1 cellular context compared by ENCODE assay signal in genomic region chr22:20020533-20021195, GRCh38.
TF ChIP-seq lines count a peak whose summit lies in the region.

TANGO2 (plus strand) TSS chr22:20021110; CDS start chr22:20036799, 15,689 bp downstream.

TF ChIP-seq in HepG2, 621 proteins besides CTCF, POLR2A, EP300 and RAD21 (continued from another document and continues in another):
- peak; percentile 78 for TF ChIP-seq NFYC (CRISPR knock-in tag; IDR thresholded peaks at IDR 0.05)
- peak; percentile 66 for TF ChIP-seq ZFX (CRISPR knock-in tag; IDR thresholded peaks at IDR 0.05; ENCODE audit: low read depth)
- TF ChIP-seq RXRB (CRISPR knock-in tag; IDR thresholded peaks at IDR 0.05; ENCODE audit: borderline replicate concordance) = no peak
- TF ChIP-seq SP1 (IDR thresholded peaks at IDR 0.05) = no peak
- peak; percentile 91 for TF ChIP-seq SP1 (CRISPR knock-in tag; IDR thresholded peaks at IDR 0.05)
- TF ChIP-seq MAZ (IDR thresholded peaks at IDR 0.05; ENCODE audit: borderline replicate concordance, low read depth, low read length) = no peak
- TF ChIP-seq MAZ (CRISPR knock-in tag; IDR thresholded peaks at IDR 0.05; ENCODE audit: low read depth) = peak; percentile 72
- TF ChIP-seq UBTF (CRISPR knock-in tag; IDR thresholded peaks at IDR 0.05) = peak; percentile 41; the same call in 1 of the 2 replicates
- TF ChIP-seq PBX2 (CRISPR knock-in tag; IDR thresholded peaks at IDR 0.05) = peak; percentile 83
- peak; percentile 70 for TF ChIP-seq SRSF1 (optimal IDR thresholded peaks at IDR 0.05; ENCODE audit: low read depth, low read length)
- TF ChIP-seq TEF (CRISPR knock-in tag; IDR thresholded peaks at IDR 0.05) = no peak
- TF ChIP-seq ZNF724P (CRISPR knock-in tag; IDR thresholded peaks at IDR 0.05; ENCODE audit: borderline replicate concordance) = no peak
- 0 out of 2 replicates have a peak, but pooled peaks have one; percentile 33 for TF ChIP-seq ZNF431 (CRISPR knock-in tag; IDR thresholded peaks at IDR 0.05; ENCODE audit: borderline replicate concordance, low read depth)
- peak; percentile 45 for TF ChIP-seq U2AF1 (optimal IDR thresholded peaks at IDR 0.05; ENCODE audit: low read depth, low read length)
- TF ChIP-seq KIAA2018 (CRISPR knock-in tag; IDR thresholded peaks at IDR 0.05; ENCODE audit: borderline replicate concordance) = no peak
- TF ChIP-seq TOPORS (CRISPR knock-in tag; IDR thresholded peaks at IDR 0.05) = 0 out of 2 replicates have a peak, but pooled peaks have one; percentile 43
- TF ChIP-seq NCOA1 (CRISPR knock-in tag; IDR thresholded peaks at IDR 0.05) = peak; percentile 31; the same call in 1 of the 2 replicates
- no peak for TF ChIP-seq HMG20B (CRISPR knock-in tag; conservative IDR thresholded peaks at IDR 0.05)
- 0 out of 2 replicates have a peak, but pooled peaks have one; percentile 8 for TF ChIP-seq HOXA3 (CRISPR knock-in tag; IDR thresholded peaks at IDR 0.05)
- TF ChIP-seq NFKBIZ (CRISPR knock-in tag; IDR thresholded peaks at IDR 0.05) = peak; percentile 35; the same call in 1 of the 2 replicates
- TF ChIP-seq ZNF768 (CRISPR knock-in tag; IDR thresholded peaks at IDR 0.05) = no peak
- TF ChIP-seq PHF8 (CRISPR knock-in tag; IDR thresholded peaks at IDR 0.05) = peak; percentile 69
- TF ChIP-seq ZBTB38 (CRISPR knock-in tag; IDR thresholded peaks at IDR 0.05) = peak; percentile 7; the same call in 1 of the 2 replicates
- peak; percentile 30; the same call in 1 of the 2 replicates for TF ChIP-seq ZGPAT (CRISPR knock-in tag; IDR thresholded peaks at IDR 0.05)
- peak; percentile 33; the same call in 1 of the 2 replicates for TF ChIP-seq DRAP1 (CRISPR knock-in tag; IDR thresholded peaks at IDR 0.05)
- TF ChIP-seq ZFP36L1 (CRISPR knock-in tag; IDR thresholded peaks at IDR 0.05) = no peak
- TF ChIP-seq ZNF687 (CRISPR knock-in tag; IDR thresholded peaks at IDR 0.05) = peak; percentile 49
- TF ChIP-seq JUNB (CRISPR knock-in tag; IDR thresholded peaks at IDR 0.05; ENCODE audit: borderline replicate concordance) = no peak
- 0 out of 2 replicates have a peak, but pooled peaks have one; percentile 40 for TF ChIP-seq SRY (CRISPR knock-in tag; IDR thresholded peaks at IDR 0.05)
- peak; percentile 92 for TF ChIP-seq SP2 (CRISPR knock-in tag; IDR thresholded peaks at IDR 0.05)
- TF ChIP-seq DDIT3 (CRISPR knock-in tag; IDR thresholded peaks at IDR 0.05) = no peak
- TF ChIP-seq XRCC5 (optimal IDR thresholded peaks at IDR 0.05; ENCODE audit: low read length) = peak; percentile 29
- no peak for TF ChIP-seq ZNF432 (CRISPR knock-in tag; IDR thresholded peaks at IDR 0.05; ENCODE audit: borderline replicate concordance)
- TF ChIP-seq GABPA (IDR thresholded peaks at IDR 0.05; ENCODE audit: low read depth, low read length) = peak; percentile 53
- peak; percentile 33; the same call in 1 of the 2 replicates for TF ChIP-seq GABPA (CRISPR knock-in tag; IDR thresholded peaks at IDR 0.05; ENCODE audit: low read depth)
- TF ChIP-seq ZBTB25 (CRISPR knock-in tag; IDR thresholded peaks at IDR 0.05) = no peak
- TF ChIP-seq PHF20 (CRISPR knock-in tag; IDR thresholded peaks at IDR 0.05) = peak; percentile 67
- peak; percentile 85 for TF ChIP-seq ZNF441 (CRISPR knock-in tag; IDR thresholded peaks at IDR 0.05; ENCODE audit: borderline replicate concordance)
- TF ChIP-seq KAT8 (CRISPR knock-in tag; IDR thresholded peaks at IDR 0.05) = peak; percentile 62
- TF ChIP-seq NRL (CRISPR knock-in tag; IDR thresholded peaks at IDR 0.05; ENCODE audit: borderline replicate concordance) = peak; percentile 79
- TF ChIP-seq ARNT (IDR thresholded peaks at IDR 0.05) = no peak
- no peak for TF ChIP-seq SRF (IDR thresholded peaks at IDR 0.05; ENCODE audit: low read depth, low read length)
- TF ChIP-seq DMAP1 (CRISPR knock-in tag; IDR thresholded peaks at IDR 0.05) = no peak
- peak; percentile 46; the same call in 1 of the 2 replicates for TF ChIP-seq TMF1 (CRISPR knock-in tag; IDR thresholded peaks at IDR 0.05; ENCODE audit: low read depth)
- no peak for TF ChIP-seq POGZ (CRISPR knock-in tag; IDR thresholded peaks at IDR 0.05)
- TF ChIP-seq ARNT2 (CRISPR knock-in tag; IDR thresholded peaks at IDR 0.05; ENCODE audit: low read depth) = peak; percentile 49; the same call in 1 of the 2 replicates
